17 cellular contexts compared by ENCODE assay signal in the genomic region with DNA sequence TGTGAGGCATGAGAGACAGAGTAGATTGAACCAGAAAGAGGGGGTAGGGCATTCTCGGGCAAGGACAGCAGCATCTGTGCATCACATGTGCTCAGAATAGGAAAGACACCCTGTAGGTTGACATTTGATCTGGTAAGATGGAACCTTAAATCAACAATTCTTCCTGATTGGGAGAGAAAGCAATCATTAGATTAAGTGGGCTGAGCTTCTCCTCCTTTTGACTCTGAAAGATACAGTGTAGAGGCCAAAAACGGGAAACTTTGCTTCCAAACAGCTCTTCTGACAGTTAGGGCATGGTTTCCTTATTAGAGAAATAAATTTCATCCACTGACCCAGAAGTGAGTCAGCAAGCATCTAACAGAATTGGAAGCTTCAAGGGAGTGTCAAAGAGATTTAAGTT.
DNase-seq lines count a peak whose midpoint lies in the region; ATAC-seq and TF ChIP-seq lines count a peak whose summit lies in the region.
"Had no signal": no experiment of that assay in that cellular context is flagged by ENCODE, and none has a peak within 500 bp of the region (broad histone marks: within the 10 kb centered on the region; RNA-seq: fewer than 3 reads in every experiment).

No MANE protein-coding gene starts in this region.

- in situ Hi-C loops in GM13976 (cut with MboI; ENCODE audit: low sequenced_read_pairs, unreplicated experiment): no loop called here

- ATAC-seq in SK-N-SH treated with all-trans-retinoic acid at 6 μM for 48 hours: peak; percentile 94
- ATAC-seq: esophagus mucosa had no signal

- DNase-seq in AG08395 (ENCODE audit: low spot score) (peak; percentile 61), GM04504 (ENCODE audit: low read depth) (peak; percentile 52), fibroblast of peridontal ligament (ENCODE audit: extremely low read depth) (peak; percentile 57), GM13976 (ENCODE audit: low spot score) (no peak), NCI-H2029 (lab: John Stamatoyannopoulos, UW) (no peak), NCI-H1694 (lab: John Stamatoyannopoulos, UW) (no peak)
- DNase-seq in activated effector memory CD4-positive, alpha-beta T cell treated with Interleukin-2 at 50 U/mL for 16 hours: no peak
- DNase-seq: activated CD4-positive, alpha-beta T cell treated with anti-CD3 and anti-CD28 coated beads, Interleukin-2, amount 50 U/mL, for 48 hours; activated T-cell treated with anti-CD3 and anti-CD28 coated beads, Interleukin-2, amount 50 U/mL, for 24 hours; Calu3; dermis blood vessel endothelial cell; hippocampal formation; NCI-H446; OCI-M1; stimulated activated CD4-positive, alpha-beta T cell treated with anti-CD3 and anti-CD28 coated beads, Interleukin-4, amount 100 ng/mL, for 24 hours had no signal

- no peak for TF ChIP-seq CTCF in GM13976 (IDR thresholded peaks at IDR 0.05; ENCODE audit: borderline replicate concordance, control extremely low read depth, extremely low read depth, insufficient read depth, missing control alignments)

TF ChIP-seq in SK-N-SH treated with all-trans-retinoic acid at 6 μM for 48 hours, 23 proteins besides CTCF, POLR2A, EP300 and RAD21:
- TF ChIP-seq ZNF565 (CRISPR knock-in tag; conservative IDR thresholded peaks at IDR 0.05; ENCODE audit: low read depth) (no peak), ZFP3 (CRISPR knock-in tag; IDR thresholded peaks at IDR 0.05) (no peak), ISL1 (CRISPR knock-in tag; IDR thresholded peaks at IDR 0.05) (no peak), PPARA (CRISPR knock-in tag; IDR thresholded peaks at IDR 0.05; ENCODE audit: borderline replicate concordance) (no peak), OSR1 (CRISPR knock-in tag; IDR thresholded peaks at IDR 0.05) (no peak), ESRRG (CRISPR knock-in tag; IDR thresholded peaks at IDR 0.05) (no peak)
- TF ChIP-seq, protein P1, sequence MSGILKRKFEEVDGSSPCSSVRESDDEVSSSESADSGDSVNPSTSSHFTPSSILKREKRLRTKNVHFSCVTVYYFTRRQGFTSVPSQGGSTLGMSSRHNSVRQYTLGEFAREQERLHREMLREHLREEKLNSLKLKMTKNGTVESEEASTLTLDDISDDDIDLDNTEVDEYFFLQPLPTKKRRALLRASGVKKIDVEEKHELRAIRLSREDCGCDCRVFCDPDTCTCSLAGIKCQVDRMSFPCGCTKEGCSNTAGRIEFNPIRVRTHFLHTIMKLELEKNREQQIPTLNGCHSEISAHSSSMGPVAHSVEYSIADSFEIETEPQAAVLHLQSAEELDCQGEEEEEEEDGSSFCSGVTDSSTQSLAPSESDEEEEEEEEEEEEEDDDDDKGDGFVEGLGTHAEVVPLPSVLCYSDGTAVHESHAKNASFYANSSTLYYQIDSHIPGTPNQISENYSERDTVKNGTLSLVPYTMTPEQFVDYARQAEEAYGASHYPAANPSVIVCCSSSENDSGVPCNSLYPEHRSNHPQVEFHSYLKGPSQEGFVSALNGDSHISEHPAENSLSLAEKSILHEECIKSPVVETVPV (CRISPR knock-in tag; IDR thresholded peaks at IDR 0.05): no peak

Comparison
In these comparisons a context has a peak if more than half of its experiments do, and no peak if none do; other contexts are left out.
1. DNase-seq: peak in AG08395 (single experiment), GM04504 (single experiment) and fibroblast of peridontal ligament (single experiment); none in GM13976 (single experiment), NCI-H2029 (single experiment), NCI-H1694 (single experiment) and activated effector memory CD4-positive, alpha-beta T cell treated with Interleukin-2 at 50 U/mL for 16 hours (single experiment).